8 cellular contexts compared by ENCODE assay signal in the genomic region with DNA sequence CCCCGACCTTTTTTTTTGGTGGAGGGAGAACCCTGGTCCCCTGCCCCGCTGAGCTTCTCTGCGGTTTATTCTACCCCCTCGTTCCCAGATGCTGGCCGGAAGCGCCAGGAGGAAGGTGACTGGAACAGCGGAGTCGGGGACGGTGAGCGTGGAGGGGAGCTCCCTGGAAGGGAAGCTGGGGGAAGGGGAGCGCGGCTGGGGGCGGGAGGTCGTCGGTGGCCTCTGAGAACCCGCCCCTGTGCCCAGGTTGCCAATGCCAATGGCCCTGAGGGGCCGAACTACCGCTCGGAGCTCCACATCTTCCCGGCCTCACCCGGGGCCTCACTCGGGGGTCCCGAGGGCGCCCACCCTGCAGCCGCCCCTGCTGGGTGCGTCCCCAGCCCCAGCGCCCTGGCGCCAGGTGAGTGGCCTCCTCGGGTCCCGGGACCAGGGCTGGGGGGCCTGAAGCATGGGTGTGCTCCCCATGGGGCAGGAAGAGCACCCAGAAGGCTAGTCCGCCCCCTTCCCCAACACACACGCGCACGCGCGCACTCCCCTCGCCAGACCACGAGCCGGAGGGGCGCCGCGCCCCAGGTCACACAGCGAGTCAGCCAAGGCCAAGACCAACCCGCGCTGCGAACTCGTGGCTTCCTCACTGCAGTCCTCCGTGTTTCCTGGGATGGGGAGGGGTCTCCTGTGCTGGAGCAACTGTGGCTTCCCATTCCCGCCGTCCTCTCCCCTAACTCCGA. TPM values are rescaled to one million over a fixed set of nuclear protein-coding genes. Genes with fewer than 3 reads are reported as not detected.
DNase-seq lines count a peak whose midpoint lies in the region; ATAC-seq and TF ChIP-seq lines count a peak whose summit lies in the region.

No MANE protein-coding gene starts in this region.

- DNase-seq in activated CD4-positive, alpha-beta T cell treated with anti-CD3 and anti-CD28 coated beads for 36 hours, result peak; percentile 35
- DNase-seq in activated CD4-positive, alpha-beta T cell treated with anti-CD3 and anti-CD28 coated beads, Interleukin-2, amount 50 U/mL, for 4 hours, result no peak
- peak; percentile 24 for DNase-seq in activated naive CD8-positive, alpha-beta T cell treated with anti-CD3 and anti-CD28 coated beads for 36 hours
- DNase-seq in kidney epithelial cell (ENCODE audit: low read depth) (no peak), WERI-Rb-1 (no peak), hippocampal formation (lab: John Stamatoyannopoulos, UW) (no peak)
- DNase-seq in stimulated activated naive CD8-positive, alpha-beta T cell treated with anti-CD3 and anti-CD28 coated beads, Interleukin-15, amount 100 ng/mL, for 72 hours, result no peak

- H3K27ac Mint-ChIP-seq in activated CD4-positive, alpha-beta T cell treated with anti-CD3 and anti-CD28 coated beads for 36 hours, result no peak overlapping the region
- no peak overlapping the region for H3K27ac Mint-ChIP-seq in activated naive CD8-positive, alpha-beta T cell treated with anti-CD3 and anti-CD28 coated beads for 36 hours
- no peak overlapping the region for H3K27ac Mint-ChIP-seq in stimulated activated naive CD8-positive, alpha-beta T cell treated with anti-CD3 and anti-CD28 coated beads, Interleukin-15, amount 100 ng/mL, for 72 hours

- peak; percentile 62 for ATAC-seq in activated CD4-positive, alpha-beta T cell treated with anti-CD3 and anti-CD28 coated beads for 36 hours
- ATAC-seq in stimulated activated naive CD8-positive, alpha-beta T cell treated with anti-CD3 and anti-CD28 coated beads, Interleukin-15, amount 100 ng/mL, for 72 hours, result peak; percentile 67
- ATAC-seq in HG02973 (IDR thresholded peaks at IDR 0.05; ENCODE audit: unreplicated experiment), result no peak

- H3K4me3 ChIP-seq in kidney epithelial cell (ENCODE audit: low read depth, low read length) (peak overlapping the region; percentile 52), WERI-Rb-1 (ENCODE audit: low read depth, low read length) (no peak overlapping the region)

- peak overlapping the region; percentile 66 for H3K4me3 Mint-ChIP-seq in activated CD4-positive, alpha-beta T cell treated with anti-CD3 and anti-CD28 coated beads for 36 hours
- H3K4me3 Mint-ChIP-seq in activated naive CD8-positive, alpha-beta T cell treated with anti-CD3 and anti-CD28 coated beads for 36 hours, result peak overlapping the region; percentile 75
- H3K4me3 Mint-ChIP-seq in stimulated activated naive CD8-positive, alpha-beta T cell treated with anti-CD3 and anti-CD28 coated beads, Interleukin-15, amount 100 ng/mL, for 72 hours, result peak overlapping the region; percentile 75 to 78

- intact Hi-C loops in activated CD4-positive, alpha-beta T cell treated with anti-CD3 and anti-CD28 coated beads for 36 hours (cut with DNase I, micrococcal nuclease), result loop anchor here (1.0 to 5.0 kb wide), 2 partner anchors 109 to 110 kb away; no protein-coding TSS in a partner anchor

- no peaks in the 10 kb centered on the region for H3K9me3 ChIP-seq in WERI-Rb-1 (ENCODE audit: severe bottlenecking)

- TF ChIP-seq CTCF in kidney epithelial cell (IDR thresholded peaks at IDR 0.05; ENCODE audit: insufficient read depth, low read length, poor library complexity, severe bottlenecking) (no peak), WERI-Rb-1 (IDR thresholded peaks at IDR 0.05; ENCODE audit: low read depth, low read length) (no peak)

- H3K36me3 ChIP-seq in kidney epithelial cell (ENCODE audit: control insufficient read depth, insufficient read depth, low read length) (no peaks in the 10 kb centered on the region), WERI-Rb-1 (no peaks in the 10 kb centered on the region)

- H3K27me3 ChIP-seq in kidney epithelial cell (ENCODE audit: control insufficient read depth, insufficient read depth, low read length) (peaks cover 2% of the 10 kb centered on the region), WERI-Rb-1 (ENCODE audit: insufficient read depth, low read depth, severe bottlenecking) (no peaks in the 10 kb centered on the region)

- CTCF ChIA-PET in activated CD4-positive, alpha-beta T cell treated with anti-CD3 and anti-CD28 coated beads for 36 hours (lab: Charles Lee), result interaction anchor here (1.4 to 1.8 kb wide), 2 partner anchors 30 to 175 kb away, joined by 4 to 5 read pairs; a partner anchor contains a TSS

- POLR2A ChIA-PET in activated CD4-positive, alpha-beta T cell treated with anti-CD3 and anti-CD28 coated beads for 36 hours (lab: Charles Lee), result interaction anchor here (0.6 to 0.7 kb wide), 2 partner anchors 8 to 29 kb away, joined by 3 to 4 read pairs; a partner anchor contains a TSS

- H3K27me3 Mint-ChIP-seq in activated CD4-positive, alpha-beta T cell treated with anti-CD3 and anti-CD28 coated beads for 36 hours, result peaks cover 13% of the 10 kb centered on the region
- peaks cover 26% of the 10 kb centered on the region for H3K27me3 Mint-ChIP-seq in activated naive CD8-positive, alpha-beta T cell treated with anti-CD3 and anti-CD28 coated beads for 36 hours
- H3K27me3 Mint-ChIP-seq in stimulated activated naive CD8-positive, alpha-beta T cell treated with anti-CD3 and anti-CD28 coated beads, Interleukin-15, amount 100 ng/mL, for 72 hours, result peaks cover 33% of the 10 kb centered on the region

- H3K27ac ChIP-seq in WERI-Rb-1, result no peak overlapping the region

- H3K9me3 Mint-ChIP-seq in activated CD4-positive, alpha-beta T cell treated with anti-CD3 and anti-CD28 coated beads for 36 hours (ENCODE audit: low read depth), result no peaks in the 10 kb centered on the region
- H3K9me3 Mint-ChIP-seq in activated naive CD8-positive, alpha-beta T cell treated with anti-CD3 and anti-CD28 coated beads for 36 hours, result no peaks in the 10 kb centered on the region
- H3K9me3 Mint-ChIP-seq in stimulated activated naive CD8-positive, alpha-beta T cell treated with anti-CD3 and anti-CD28 coated beads, Interleukin-15, amount 100 ng/mL, for 72 hours, result no peaks in the 10 kb centered on the region

- H3K36me3 Mint-ChIP-seq in activated CD4-positive, alpha-beta T cell treated with anti-CD3 and anti-CD28 coated beads for 36 hours (ENCODE audit: low read depth), result no peaks in the 10 kb centered on the region
- no peaks in the 10 kb centered on the region for H3K36me3 Mint-ChIP-seq in activated naive CD8-positive, alpha-beta T cell treated with anti-CD3 and anti-CD28 coated beads for 36 hours

- no peaks in the 10 kb centered on the region for H3K4me1 Mint-ChIP-seq in activated CD4-positive, alpha-beta T cell treated with anti-CD3 and anti-CD28 coated beads for 36 hours
- peaks cover 4% of the 10 kb centered on the region for H3K4me1 Mint-ChIP-seq in activated naive CD8-positive, alpha-beta T cell treated with anti-CD3 and anti-CD28 coated beads for 36 hours
- H3K4me1 Mint-ChIP-seq in stimulated activated naive CD8-positive, alpha-beta T cell treated with anti-CD3 and anti-CD28 coated beads, Interleukin-15, amount 100 ng/mL, for 72 hours, result peaks cover 10% of the 10 kb centered on the region

RNA-seq across cellular contexts. Expression of a gene that starts 10.6 kb away (rescaled TPM):
- under 1 TPM; 0.30 to 0.32 TPM for total RNA-seq in activated CD4-positive, alpha-beta T cell treated with anti-CD3 and anti-CD28 coated beads for 36 hours
- total RNA-seq in activated naive CD8-positive, alpha-beta T cell treated with anti-CD3 and anti-CD28 coated beads for 36 hours, result under 1 TPM; 0.06 to 0.16 TPM
- 1.5 and 4.6 TPM in 2 replicates for total RNA-seq in kidney epithelial cell

RNA-seq across cellular contexts. Expression of a gene that starts 29.2 kb away (rescaled TPM):
- 10 to 100 TPM; 59.9 to 61.8 TPM for total RNA-seq in activated CD4-positive, alpha-beta T cell treated with anti-CD3 and anti-CD28 coated beads for 36 hours
- total RNA-seq in activated naive CD8-positive, alpha-beta T cell treated with anti-CD3 and anti-CD28 coated beads for 36 hours, result 10 to 100 TPM; 62.7 to 71.7 TPM
- 55.6 and 56.7 TPM in 2 replicates for total RNA-seq in kidney epithelial cell

RNA-seq across cellular contexts. Expression of a gene that starts 31.2 kb away (rescaled TPM):
- total RNA-seq in activated CD4-positive, alpha-beta T cell treated with anti-CD3 and anti-CD28 coated beads for 36 hours, result under 1 TPM; 0.11 to 0.14 TPM
- total RNA-seq in activated naive CD8-positive, alpha-beta T cell treated with anti-CD3 and anti-CD28 coated beads for 36 hours, result under 1 TPM; 0.39 to 0.76 TPM
- 3.4 and 4.0 TPM in 2 replicates for total RNA-seq in kidney epithelial cell

Comparison
In these comparisons a context has a peak if more than half of its experiments do, and no peak if none do; other contexts are left out.
1. DNase-seq: peak in activated CD4-positive, alpha-beta T cell treated with anti-CD3 and anti-CD28 coated beads for 36 hours (single experiment) and activated naive CD8-positive, alpha-beta T cell treated with anti-CD3 and anti-CD28 coated beads for 36 hours (single experiment); none in activated CD4-positive, alpha-beta T cell treated with anti-CD3 and anti-CD28 coated beads, Interleukin-2, amount 50 U/mL, for 4 hours (0 of 2), kidney epithelial cell (single experiment), stimulated activated naive CD8-positive, alpha-beta T cell treated with anti-CD3 and anti-CD28 coated beads, Interleukin-15, amount 100 ng/mL, for 72 hours (0 of 2), WERI-Rb-1 (single experiment) and hippocampal formation (0 of 2).
2. Peak in every context shown above with its lines, with median percentiles within 50 percentile points of each other: H3K4me3 Mint-ChIP-seq.